8 cellular contexts compared by ENCODE assay signal in genomic region chrX:107628662-107629532, GRCh38. TPM values are rescaled to one million over a fixed set of nuclear protein-coding genes. Genes with fewer than 3 reads are reported as not detected.
DNase-seq lines count a peak whose midpoint lies in the region; ATAC-seq and TF ChIP-seq lines count a peak whose summit lies in the region.

No MANE protein-coding gene starts in this region.

- no peaks in the 10 kb centered on the region for H3K9me3 Mint-ChIP-seq in activated naive CD4-positive, alpha-beta T cell treated with anti-CD3 and anti-CD28 coated beads, Interleukin-2, amount 50 U/mL, for 72 hours

- ATAC-seq in GM19438 (IDR thresholded peaks at IDR 0.05; ENCODE audit: low read depth, unreplicated experiment) (peak; percentile 38), HG03571 (IDR thresholded peaks at IDR 0.05; ENCODE audit: unreplicated experiment) (peak; percentile 37)
- ATAC-seq in activated naive CD4-positive, alpha-beta T cell treated with anti-CD3 and anti-CD28 coated beads, Interleukin-2, amount 50 U/mL, for 72 hours: peak; percentile 55 to 66

- intact Hi-C loops in left ventricle myocardium inferior (cut with micrococcal nuclease) (no loop called here), prostate gland (cut with DNase I) (loop anchor here (10.0 kb wide), 1 partner anchor 634 kb away; no protein-coding TSS in a partner anchor)

- TF ChIP-seq POLR2A in prostate gland (IDR thresholded peaks at IDR 0.05): no peak

- peaks cover 6 to 13% of the 10 kb centered on the region in 2 donors for H3K36me3 Mint-ChIP-seq in activated naive CD4-positive, alpha-beta T cell treated with anti-CD3 and anti-CD28 coated beads, Interleukin-2, amount 50 U/mL, for 72 hours

- H3K9me3 ChIP-seq in left ventricle myocardium inferior (replicated peaks) (no peaks in the 10 kb centered on the region), prostate gland (no peaks in the 10 kb centered on the region)

- no peaks in the 10 kb centered on the region for H3K36me3 ChIP-seq in left ventricle myocardium inferior
- no peaks in the 10 kb centered on the region for H3K36me3 ChIP-seq in prostate gland

- CTCF ChIA-PET in RWPE1 (lab: Yijun Ruan, JAX): interaction anchor here (0.9 kb wide), 1 partner anchor 734 kb away, joined by 3 read pairs; no protein-coding TSS in a partner anchor

- WGBS in prostate gland: 1% methylated on average over 28 of the region's 28 CpGs

- H3K27ac Mint-ChIP-seq in activated naive CD4-positive, alpha-beta T cell treated with anti-CD3 and anti-CD28 coated beads, Interleukin-2, amount 50 U/mL, for 72 hours: peak overlapping the region; percentile 94 to 96

- POLR2A ChIA-PET in RWPE1 (lab: Yijun Ruan, JAX; ENCODE audit: low non-redundant PET): interaction anchor here (0.7 kb wide), 1 partner anchor 133 kb away, joined by 3 read pairs; no protein-coding TSS in a partner anchor

- H3K27ac ChIP-seq in RWPE1: peak overlapping the region; percentile 79
- peak overlapping the region; percentile 77 for H3K27ac ChIP-seq in left ventricle myocardium inferior (replicated peaks)
- H3K27ac ChIP-seq in prostate gland: peak overlapping the region; percentile 51 to 69

- no peak for TF ChIP-seq CTCF in RWPE1 (conservative IDR thresholded peaks at IDR 0.05; ENCODE audit: low read depth)
- TF ChIP-seq CTCF in left ventricle myocardium inferior (IDR thresholded peaks at IDR 0.05; ENCODE audit: borderline replicate concordance): no peak
- no peak for TF ChIP-seq CTCF in prostate gland (IDR thresholded peaks at IDR 0.05)

- peaks cover 16% of the 10 kb centered on the region for H3K4me1 ChIP-seq in left ventricle myocardium inferior
- H3K4me1 ChIP-seq in prostate gland (replicated peaks): no peaks in the 10 kb centered on the region

- H3K4me3 ChIP-seq in left ventricle myocardium inferior (peak overlapping the region; percentile 77), prostate gland (peak overlapping the region; percentile 40 to 42)

- DNase-seq in COLO668 (lab: John Stamatoyannopoulos, UW; ENCODE audit: unreplicated experiment) (peak; percentile 31), RWPE1 (ENCODE audit: low spot score) (peak; percentile 45), left ventricle myocardium inferior (peak; percentile 13), prostate gland (ENCODE audit: low spot score) (peak; percentile 8), GOT3 (lab: John Stamatoyannopoulos, UW) (no peak)
- peak in 1 of 2 donors; percentile 48 for DNase-seq in activated naive CD4-positive, alpha-beta T cell treated with anti-CD3 and anti-CD28 coated beads, Interleukin-2, amount 50 U/mL, for 72 hours (ENCODE audit: low spot score in 2 of 2)

- H3K27me3 ChIP-seq in left ventricle myocardium inferior (ENCODE audit: low read depth) (no peaks in the 10 kb centered on the region), prostate gland (replicated peaks; ENCODE audit: insufficient read depth) (no peaks in the 10 kb centered on the region)

RNA-seq across cellular contexts. Expression of gene PRPS1, which starts 0.6 kb away (rescaled TPM):
- total RNA-seq in activated naive CD4-positive, alpha-beta T cell treated with anti-CD3 and anti-CD28 coated beads, Interleukin-2, amount 50 U/mL, for 72 hours: 100 to 1,000 TPM; 107 to 135 TPM
- 22.1 TPM for total RNA-seq in left ventricle myocardium inferior
- total RNA-seq in prostate gland: 10 to 100 TPM; 37.5 to 37.6 TPM
